ENCODE assay signal across 32 cellular contexts in genomic region chr1:211901945-211902344, GRCh38.
"Had no signal": no experiment of that assay in that cellular context is flagged by ENCODE, and none has a peak within 500 bp of the region (broad histone marks: within the 10 kb centered on the region; RNA-seq: fewer than 3 reads in every experiment).

No MANE protein-coding gene starts in this region.

- H3K4me1 Mint-ChIP-seq: activated CD4-positive, alpha-beta memory T cell treated with anti-CD3 and anti-CD28 coated beads, Interleukin-2, amount 10 ng/mL, durations not matched to agents 7 days and 5 days; activated CD4-positive, alpha-beta T cell treated with anti-CD3 and anti-CD28 coated beads, Interleukin-2, amount 10 ng/mL, durations not matched to agents 7 days and 5 days; activated T-helper 17 cell treated with anti-CD3 and anti-CD28 coated beads, Interleukin-2, amount 50 U/mL, for 72 hours; central memory CD8-positive, alpha-beta T cell; WTC11 had no signal

- H3K4me3 ChIP-seq: coronary artery, dorsolateral prefrontal cortex, esophagus muscularis mucosa, gastrocnemius medialis, heart left ventricle had no signal

- FAIRE-seq: astrocyte, bronchial epithelial cell had no signal

- H3K4me3 Mint-ChIP-seq: activated CD4-positive, alpha-beta memory T cell treated with anti-CD3 and anti-CD28 coated beads, Interleukin-2, amount 10 ng/mL, durations not matched to agents 7 days and 5 days; activated CD4-positive, alpha-beta T cell treated with anti-CD3 and anti-CD28 coated beads, Interleukin-2, amount 10 ng/mL, durations not matched to agents 7 days and 5 days; activated naive CD8-positive, alpha-beta T cell; activated T-cell treated with anti-CD3 and anti-CD28 coated beads, Interleukin-2, amount 50 U/mL, for 24 hours; activated T-helper 17 cell treated with anti-CD3 and anti-CD28 coated beads, Interleukin-2, amount 50 U/mL, for 72 hours; central memory CD8-positive, alpha-beta T cell; dendritic cell treated with granulocyte-macrophage colony-stimulating factor and Interleukin-4, amounts not matched to agents 40 ng/mL and 50 ng/mL, for 4 days; WTC11 had no signal

- H3K9me3 ChIP-seq: esophagus muscularis mucosa, gastrocnemius medialis, heart left ventricle had no signal

- H3K27me3 Mint-ChIP-seq: activated CD4-positive, alpha-beta memory T cell treated with anti-CD3 and anti-CD28 coated beads, Interleukin-2, amount 10 ng/mL, durations not matched to agents 7 days and 5 days; central memory CD8-positive, alpha-beta T cell; dendritic cell treated with granulocyte-macrophage colony-stimulating factor and Interleukin-4, amounts not matched to agents 40 ng/mL and 50 ng/mL, for 4 days had no signal

- ATAC-seq: activated T-helper 17 cell treated with anti-CD3 and anti-CD28 coated beads, Interleukin-2, amount 50 U/mL, for 72 hours; foreskin keratinocyte; gastrocnemius medialis; heart left ventricle; WTC11 had no signal

- H3K27me3 ChIP-seq: brain microvascular endothelial cell, dorsolateral prefrontal cortex, esophagus muscularis mucosa, gastrocnemius medialis, heart left ventricle had no signal

- H3K27ac Mint-ChIP-seq: activated CD4-positive, alpha-beta memory T cell treated with anti-CD3 and anti-CD28 coated beads, Interleukin-2, amount 10 ng/mL, durations not matched to agents 7 days and 5 days; activated CD4-positive, alpha-beta T cell treated with anti-CD3 and anti-CD28 coated beads, Interleukin-2, amount 10 ng/mL, durations not matched to agents 7 days and 5 days; activated naive CD8-positive, alpha-beta T cell; activated T-cell treated with anti-CD3 and anti-CD28 coated beads, Interleukin-2, amount 50 U/mL, for 24 hours; activated T-helper 17 cell treated with anti-CD3 and anti-CD28 coated beads, Interleukin-2, amount 50 U/mL, for 72 hours; dendritic cell treated with granulocyte-macrophage colony-stimulating factor and Interleukin-4, amounts not matched to agents 40 ng/mL and 50 ng/mL, for 4 days; WTC11 had no signal

- H3K27ac ChIP-seq: brain microvascular endothelial cell, coronary artery, dorsolateral prefrontal cortex, esophagus muscularis mucosa, foreskin keratinocyte, gastrocnemius medialis, heart left ventricle, VCaP had no signal

- H3K36me3 Mint-ChIP-seq: activated naive CD8-positive, alpha-beta T cell had no signal

- H3K9me3 Mint-ChIP-seq: activated T-cell treated with anti-CD3 and anti-CD28 coated beads, Interleukin-2, amount 50 U/mL, for 24 hours; activated T-helper 17 cell treated with anti-CD3 and anti-CD28 coated beads, Interleukin-2, amount 50 U/mL, for 72 hours; central memory CD8-positive, alpha-beta T cell; dendritic cell treated with granulocyte-macrophage colony-stimulating factor and Interleukin-4, amounts not matched to agents 40 ng/mL and 50 ng/mL, for 4 days had no signal

- H3K36me3 ChIP-seq: brain microvascular endothelial cell, esophagus muscularis mucosa, gastrocnemius medialis, heart left ventricle had no signal

- H3K4me1 ChIP-seq: esophagus muscularis mucosa, foreskin keratinocyte, gastrocnemius medialis had no signal

- DNase-seq: activated CD4-positive, alpha-beta memory T cell treated with anti-CD3 and anti-CD28 coated beads, Interleukin-2, amount 10 ng/mL, durations not matched to agents 7 days and 5 days; activated CD4-positive, alpha-beta T cell treated with anti-CD3 and anti-CD28 coated beads for 1 hour; activated CD4-positive, alpha-beta T cell treated with anti-CD3 and anti-CD28 coated beads for 4 hours; activated CD4-positive, alpha-beta T cell treated with anti-CD3 and anti-CD28 coated beads, Interleukin-2, amount 10 ng/mL, durations not matched to agents 7 days and 5 days; activated CD4-positive, alpha-beta T cell treated with anti-CD3 and anti-CD28 coated beads, Interleukin-2, amount 50 U/mL, for 4 hours; activated CD8-positive, alpha-beta memory T cell treated with anti-CD3 and anti-CD28 coated beads, Interleukin-2, amount 50 U/mL, for 48 hours; activated effector memory CD4-positive, alpha-beta T cell treated with Interleukin-2 at 50 U/mL for 16 hours; activated gamma-delta T cell treated with Interleukin-2 at 50 U/mL for 16 hours; activated naive CD4-positive, alpha-beta T cell treated with anti-CD3 and anti-CD28 coated beads, Interleukin-2, amount 50 U/mL, for 16 hours; activated naive CD4-positive, alpha-beta T cell treated with Interleukin-2 at 50 U/mL for 16 hours; activated T-cell treated with anti-CD3 and anti-CD28 coated beads for 4 hours; activated T-cell treated with anti-CD3 and anti-CD28 coated beads, Interleukin-2, amount 50 U/mL, for 24 hours; amniotic stem cell; anterior cingulate cortex; brain microvascular endothelial cell; dorsolateral prefrontal cortex; effector memory CD4-positive, alpha-beta T cell; foreskin keratinocyte; gastrocnemius medialis; glutamatergic neuron; heart left ventricle; T-helper 2 cell had no signal
